28 cellular contexts compared by ENCODE assay signal in genomic region chr5:154614595-154614994, GRCh38.
"Had no signal": no experiment of that assay in that cellular context is flagged by ENCODE, and none has a peak within 500 bp of the region (broad histone marks: within the 10 kb centered on the region; RNA-seq: fewer than 3 reads in every experiment).

No MANE protein-coding gene starts in this region.

- H3K4me3 Mint-ChIP-seq: naive thymus-derived CD4-positive, alpha-beta T cell; natural killer cell; nephron; neural progenitor cell; stimulated activated effector memory CD8-positive, alpha-beta T cell treated with anti-CD3 and anti-CD28 coated beads, Interleukin-12 subunit alpha, Interleukin-12 subunit beta, amount 100 ng/mL, for 72 hours; stimulated activated naive B cell treated with anti-CD40 and anti-IgM and Interleukin-4, amounts not matched to agents 10 μg/mL and 1 μg/mL and 100 μg/mL, for 72 hours; stimulated activated naive CD8-positive, alpha-beta T cell treated with anti-CD3 and anti-CD28 coated beads, Interleukin-15, Interleukin-2, amounts not matched to agents 100 ng/mL and 50 ng/mL, for 24 hours had no signal

- H3K27me3 ChIP-seq: ovary, vagina had no signal

- ATAC-seq: naive thymus-derived CD4-positive, alpha-beta T cell; natural killer cell; psoas muscle; right cardiac atrium; sciatic nerve; stimulated activated effector memory CD8-positive, alpha-beta T cell treated with anti-CD3 and anti-CD28 coated beads, Interleukin-12 subunit alpha, Interleukin-12 subunit beta, amount 100 ng/mL, for 72 hours; stimulated activated naive B cell treated with anti-CD40 and anti-IgM and Interleukin-4, amounts not matched to agents 10 μg/mL and 1 μg/mL and 100 μg/mL, for 72 hours had no signal

- H3K4me1 ChIP-seq: parathyroid adenoma had no signal

- H2AFZ ChIP-seq: neural progenitor cell, parathyroid adenoma had no signal

- H3K9me3 ChIP-seq: ovary, psoas muscle, stomach, thoracic aorta, thyroid gland, tibial nerve, upper lobe of left lung, vagina had no signal

- H3K4me2 ChIP-seq: neural progenitor cell, smooth muscle cell had no signal

- FAIRE-seq: urothelium cell line had no signal

- DNase-seq: naive thymus-derived CD4-positive, alpha-beta T cell; natural killer cell; occipital lobe; ovary; posterior cingulate gyrus; psoas muscle; right cardiac atrium; stimulated activated CD4-positive, alpha-beta T cell treated with anti-CD3 and anti-CD28 coated beads, Interleukin-2, amount 100 ng/mL, for 48 hours; stimulated activated CD4-positive, alpha-beta T cell treated with anti-CD3 and anti-CD28 coated beads, Interleukin-4, amount 100 ng/mL, for 24 hours; stimulated activated naive B cell treated with anti-CD40 and anti-IgM and Interleukin-4, amounts not matched to agents 10 μg/mL and 1 μg/mL and 100 μg/mL, for 72 hours; stimulated activated naive CD4-positive, alpha-beta T cell treated with Interleukin-2 at 50 U/mL for 16 hours; stomach; thyroid gland; trophoblast cell; upper lobe of left lung had no signal

- H3K9me3 Mint-ChIP-seq: natural killer cell; neural progenitor cell; stimulated activated effector memory CD8-positive, alpha-beta T cell treated with anti-CD3 and anti-CD28 coated beads, Interleukin-12 subunit alpha, Interleukin-12 subunit beta, amount 100 ng/mL, for 72 hours; stimulated activated naive B cell treated with anti-CD40 and anti-IgM and Interleukin-4, amounts not matched to agents 10 μg/mL and 1 μg/mL and 100 μg/mL, for 72 hours; stimulated activated naive CD8-positive, alpha-beta T cell treated with anti-CD3 and anti-CD28 coated beads, Interleukin-15, Interleukin-2, amounts not matched to agents 100 ng/mL and 50 ng/mL, for 24 hours had no signal

- H3K4me3 ChIP-seq: neural progenitor cell, ovary, psoas muscle, skin epidermis, smooth muscle cell, stomach, thoracic aorta, thyroid gland, tibial nerve, upper lobe of left lung, vagina had no signal

- H3K27ac Mint-ChIP-seq: naive thymus-derived CD4-positive, alpha-beta T cell; natural killer cell; nephron; neural progenitor cell; progenitor cell of endocrine pancreas; stimulated activated effector memory CD8-positive, alpha-beta T cell treated with anti-CD3 and anti-CD28 coated beads, Interleukin-12 subunit alpha, Interleukin-12 subunit beta, amount 100 ng/mL, for 72 hours; stimulated activated naive B cell treated with anti-CD40 and anti-IgM and Interleukin-4, amounts not matched to agents 10 μg/mL and 1 μg/mL and 100 μg/mL, for 72 hours; stimulated activated naive CD8-positive, alpha-beta T cell treated with anti-CD3 and anti-CD28 coated beads, Interleukin-15, Interleukin-2, amounts not matched to agents 100 ng/mL and 50 ng/mL, for 24 hours had no signal

- H3K36me3 Mint-ChIP-seq: naive thymus-derived CD4-positive, alpha-beta T cell; natural killer cell; neural progenitor cell; stimulated activated effector memory CD8-positive, alpha-beta T cell treated with anti-CD3 and anti-CD28 coated beads, Interleukin-12 subunit alpha, Interleukin-12 subunit beta, amount 100 ng/mL, for 72 hours; stimulated activated naive B cell treated with anti-CD40 and anti-IgM and Interleukin-4, amounts not matched to agents 10 μg/mL and 1 μg/mL and 100 μg/mL, for 72 hours had no signal

- H3K79me2 ChIP-seq: parathyroid adenoma had no signal

- H3K36me3 ChIP-seq: neural progenitor cell, ovary, stomach, thoracic aorta, thyroid gland, tibial nerve, upper lobe of left lung, vagina had no signal

- H3K9ac ChIP-seq: neural progenitor cell, parathyroid adenoma had no signal

- H3K27ac ChIP-seq: neural progenitor cell, ovary, parathyroid adenoma, psoas muscle, skin epidermis, stomach, thoracic aorta, thyroid gland, tibial nerve, upper lobe of left lung, vagina had no signal
